Comparison of ENCODE assay signal across 20 cellular contexts in the genomic region with DNA sequence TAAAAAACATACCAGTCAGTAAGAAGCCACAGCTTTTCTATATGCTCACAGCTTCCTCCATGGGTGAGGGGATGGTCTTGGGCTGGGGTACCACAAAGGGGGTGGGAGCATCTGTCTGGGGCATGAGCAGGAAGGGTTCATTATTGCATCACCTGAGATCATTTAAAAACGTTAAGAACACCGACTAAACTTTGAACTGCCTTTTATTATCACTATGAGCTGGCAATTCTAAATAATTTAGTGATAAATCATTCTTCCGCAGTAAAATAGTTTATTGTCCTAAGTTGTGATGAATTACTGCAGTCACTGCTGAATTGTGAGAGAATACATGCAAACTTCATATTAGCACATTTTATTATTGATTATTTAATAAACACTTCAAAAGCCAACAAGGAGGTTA.
"Had no signal": no experiment of that assay in that cellular context is flagged by ENCODE, and none has a peak within 500 bp of the region (broad histone marks: within the 10 kb centered on the region; RNA-seq: fewer than 3 reads in every experiment).

No MANE protein-coding gene starts in this region.

- DNase-seq: activated CD4-positive, alpha-beta memory T cell treated with anti-CD3 and anti-CD28 coated beads, Interleukin-2, amount 10 ng/mL, durations not matched to agents 7 days and 5 days; activated CD4-positive, alpha-beta T cell treated with anti-CD3 and anti-CD28 coated beads for 4 hours; activated effector memory CD4-positive, alpha-beta T cell treated with Interleukin-2 at 50 U/mL for 16 hours; activated naive CD4-positive, alpha-beta T cell treated with anti-CD3 and anti-CD28 coated beads, Interleukin-2, amount 50 U/mL, for 16 hours; activated T-cell treated with anti-CD3 and anti-CD28 coated beads, Interleukin-2, amount 50 U/mL, for 4 hours; dorsolateral prefrontal cortex; endodermal cell; hippocampal formation; mesendoderm; nucleus accumbens; stimulated activated CD4-positive, alpha-beta T cell treated with anti-CD3 and anti-CD28 coated beads, Interleukin-4, amount 100 ng/mL, for 4 hours; stimulated activated CD8-positive, alpha-beta memory T cell treated with anti-CD3 and anti-CD28 coated beads, Interleukin-4, amount 100 ng/mL, for 48 hours; stimulated activated naive CD4-positive, alpha-beta T cell treated with Interleukin-2 at 50 U/mL for 16 hours; substantia nigra; trophoblast cell had no signal

- H3K4me3 Mint-ChIP-seq: activated CD4-positive, alpha-beta memory T cell treated with anti-CD3 and anti-CD28 coated beads, Interleukin-2, amount 10 ng/mL, durations not matched to agents 7 days and 5 days; activated T-cell treated with anti-CD3 and anti-CD28 coated beads, Interleukin-2, amount 50 U/mL, for 4 hours; endodermal cell; natural killer cell treated with Interleukin-12 subunit alpha and Interleukin-12 subunit beta and Interleukin-15 and Interleukin-18, amount 100 ng/mL, for 72 hours; WTC11 had no signal

- H3K4me3 ChIP-seq: cardiac muscle cell, dorsolateral prefrontal cortex, right atrium auricular region had no signal

- H3K36me3 ChIP-seq: cardiac muscle cell, right atrium auricular region had no signal

- H3K9me3 ChIP-seq: right atrium auricular region had no signal

- H3K36me3 Mint-ChIP-seq: natural killer cell treated with Interleukin-12 subunit alpha and Interleukin-12 subunit beta and Interleukin-15 and Interleukin-18, amount 100 ng/mL, for 72 hours; WTC11 had no signal

- H3K9me3 Mint-ChIP-seq: activated CD4-positive, alpha-beta memory T cell treated with anti-CD3 and anti-CD28 coated beads, Interleukin-2, amount 10 ng/mL, durations not matched to agents 7 days and 5 days; activated T-cell treated with anti-CD3 and anti-CD28 coated beads, Interleukin-2, amount 50 U/mL, for 4 hours; endodermal cell; natural killer cell treated with Interleukin-12 subunit alpha and Interleukin-12 subunit beta and Interleukin-15 and Interleukin-18, amount 100 ng/mL, for 72 hours had no signal

- H3K27me3 ChIP-seq: cardiac muscle cell, dorsolateral prefrontal cortex, right atrium auricular region had no signal

- H3K27ac Mint-ChIP-seq: activated CD4-positive, alpha-beta memory T cell treated with anti-CD3 and anti-CD28 coated beads, Interleukin-2, amount 10 ng/mL, durations not matched to agents 7 days and 5 days; endodermal cell; natural killer cell treated with Interleukin-12 subunit alpha and Interleukin-12 subunit beta and Interleukin-15 and Interleukin-18, amount 100 ng/mL, for 72 hours; progenitor cell of endocrine pancreas; WTC11 had no signal

- ATAC-seq: activated T-cell treated with anti-CD3 and anti-CD28 coated beads, Interleukin-2, amount 50 U/mL, for 4 hours; natural killer cell treated with Interleukin-12 subunit alpha and Interleukin-12 subunit beta and Interleukin-15 and Interleukin-18, amount 100 ng/mL, for 72 hours; WTC11 had no signal

- H3K27ac ChIP-seq: cardiac muscle cell, dorsolateral prefrontal cortex, right atrium auricular region had no signal
